12 cellular contexts compared by ENCODE assay signal in genomic region chr20:24577271-24577909, GRCh38.
"Had no signal": no experiment of that assay in that cellular context is flagged by ENCODE, and none has a peak within 500 bp of the region (broad histone marks: within the 10 kb centered on the region; RNA-seq: fewer than 3 reads in every experiment).

No MANE protein-coding gene starts in this region.

- H3K9me3 ChIP-seq: psoas muscle, sigmoid colon had no signal

- FAIRE-seq: endothelial cell of umbilical vein had no signal

- H3K27ac ChIP-seq: psoas muscle, sigmoid colon had no signal

- H3K36me3 ChIP-seq: sigmoid colon had no signal

- H3K4me1 ChIP-seq: psoas muscle, sigmoid colon had no signal

- DNase-seq: activated CD4-positive, CD25-positive, alpha-beta regulatory T cell treated with anti-CD3 and anti-CD28 coated beads, Interleukin-2, amount 50 U/mL, for 72 hours; activated naive CD4-positive, alpha-beta T cell; activated naive CD8-positive, alpha-beta T cell treated with anti-CD3 and anti-CD28 coated beads, Interleukin-2, amount 10 ng/mL, durations not matched to agents 7 days and 5 days; cortex of kidney; effector CD4-positive, alpha-beta T cell; foreskin fibroblast; occipital lobe; psoas muscle; sigmoid colon; stimulated activated CD4-positive, alpha-beta T cell treated with anti-CD3 and anti-CD28 coated beads, Interleukin-12 subunit alpha, Interleukin-12 subunit beta, amount 100 ng/mL, for 4 hours; stimulated activated CD4-positive, alpha-beta T cell treated with anti-CD3 and anti-CD28 coated beads, Interleukin-2, amount 100 ng/mL, for 24 hours had no signal

- H3K4me3 ChIP-seq: psoas muscle, sigmoid colon had no signal

- ATAC-seq: psoas muscle had no signal
